Comparison of ENCODE assay signal across 1 cellular context in the genomic region with DNA sequence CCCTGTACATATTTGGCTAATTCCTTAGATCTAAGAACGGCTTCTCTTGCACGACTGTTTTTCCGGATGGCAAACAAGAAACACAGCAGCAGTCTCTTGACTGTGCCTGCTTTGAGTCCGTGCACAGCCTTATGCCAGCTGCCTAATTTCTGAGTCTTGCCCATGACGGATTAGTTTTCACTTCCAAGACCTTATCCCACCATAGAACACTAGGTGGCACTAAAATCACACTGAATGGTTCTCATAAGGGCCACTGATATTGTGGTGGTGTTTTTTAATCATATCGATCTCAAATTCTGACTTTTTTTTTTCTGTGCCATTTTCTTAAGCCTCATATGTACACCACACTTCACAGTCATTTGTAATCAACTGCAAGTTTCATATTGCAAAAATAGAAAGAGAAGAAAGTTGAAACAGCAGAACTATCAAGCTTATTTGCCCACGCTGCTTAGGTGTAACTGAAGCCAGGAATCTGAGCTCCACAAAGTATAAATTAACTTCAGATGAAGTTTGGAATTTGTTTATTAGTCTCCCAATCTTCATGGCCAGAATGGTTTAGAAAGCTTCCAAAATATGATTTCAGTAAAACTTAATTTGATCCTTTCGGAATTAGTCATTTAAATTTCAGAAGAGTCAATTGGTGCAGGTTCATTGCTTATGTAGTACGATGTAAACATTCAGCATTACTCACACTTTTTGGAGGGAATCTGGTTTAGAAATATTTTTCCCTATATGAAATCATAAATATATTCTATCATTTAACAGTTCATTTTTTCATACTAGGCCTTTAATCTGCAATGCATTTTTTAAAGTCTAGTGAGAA.
A peak's percentile ranks its signal among the peaks of the same experiment; 100 is the strongest.
TF ChIP-seq lines count a peak whose summit lies in the region.

No MANE protein-coding gene starts in this region.

TF ChIP-seq in K562, 482 proteins besides CTCF, POLR2A, EP300 and RAD21 (continued from another document):
- TF ChIP-seq AFF1 (IDR thresholded peaks at IDR 0.05; ENCODE audit: low read depth in 1 of 2, partially characterized antibody in 2 of 2): no peak
- no peak for TF ChIP-seq CGGBP1 (CRISPR knock-in tag; IDR thresholded peaks at IDR 0.05)
- 0 out of 2 replicates have a peak, but pooled peaks have one; percentile 36 for TF ChIP-seq CC2D1A (IDR thresholded peaks at IDR 0.05)
- peak; percentile 83 for TF ChIP-seq SMC3 (conservative IDR thresholded peaks at IDR 0.05; ENCODE audit: insufficient read depth, low read depth, low read length)
- TF ChIP-seq RB1 (IDR thresholded peaks at IDR 0.05; ENCODE audit: low read depth): peak; percentile 32; the same call in 1 of the 2 replicates
- 0 out of 2 replicates have a peak, but pooled peaks have one; percentile 16 for TF ChIP-seq MAFK (IDR thresholded peaks at IDR 0.05; ENCODE audit: low read length)
- TF ChIP-seq ZNF639 (CRISPR knock-in tag; conservative IDR thresholded peaks at IDR 0.05 in 1 of 2, IDR thresholded peaks at IDR 0.05 in 1 of 2): no peak
- TF ChIP-seq DEAF1 (CRISPR knock-in tag; IDR thresholded peaks at IDR 0.05): peak; percentile 88
- TF ChIP-seq, protein P1, sequence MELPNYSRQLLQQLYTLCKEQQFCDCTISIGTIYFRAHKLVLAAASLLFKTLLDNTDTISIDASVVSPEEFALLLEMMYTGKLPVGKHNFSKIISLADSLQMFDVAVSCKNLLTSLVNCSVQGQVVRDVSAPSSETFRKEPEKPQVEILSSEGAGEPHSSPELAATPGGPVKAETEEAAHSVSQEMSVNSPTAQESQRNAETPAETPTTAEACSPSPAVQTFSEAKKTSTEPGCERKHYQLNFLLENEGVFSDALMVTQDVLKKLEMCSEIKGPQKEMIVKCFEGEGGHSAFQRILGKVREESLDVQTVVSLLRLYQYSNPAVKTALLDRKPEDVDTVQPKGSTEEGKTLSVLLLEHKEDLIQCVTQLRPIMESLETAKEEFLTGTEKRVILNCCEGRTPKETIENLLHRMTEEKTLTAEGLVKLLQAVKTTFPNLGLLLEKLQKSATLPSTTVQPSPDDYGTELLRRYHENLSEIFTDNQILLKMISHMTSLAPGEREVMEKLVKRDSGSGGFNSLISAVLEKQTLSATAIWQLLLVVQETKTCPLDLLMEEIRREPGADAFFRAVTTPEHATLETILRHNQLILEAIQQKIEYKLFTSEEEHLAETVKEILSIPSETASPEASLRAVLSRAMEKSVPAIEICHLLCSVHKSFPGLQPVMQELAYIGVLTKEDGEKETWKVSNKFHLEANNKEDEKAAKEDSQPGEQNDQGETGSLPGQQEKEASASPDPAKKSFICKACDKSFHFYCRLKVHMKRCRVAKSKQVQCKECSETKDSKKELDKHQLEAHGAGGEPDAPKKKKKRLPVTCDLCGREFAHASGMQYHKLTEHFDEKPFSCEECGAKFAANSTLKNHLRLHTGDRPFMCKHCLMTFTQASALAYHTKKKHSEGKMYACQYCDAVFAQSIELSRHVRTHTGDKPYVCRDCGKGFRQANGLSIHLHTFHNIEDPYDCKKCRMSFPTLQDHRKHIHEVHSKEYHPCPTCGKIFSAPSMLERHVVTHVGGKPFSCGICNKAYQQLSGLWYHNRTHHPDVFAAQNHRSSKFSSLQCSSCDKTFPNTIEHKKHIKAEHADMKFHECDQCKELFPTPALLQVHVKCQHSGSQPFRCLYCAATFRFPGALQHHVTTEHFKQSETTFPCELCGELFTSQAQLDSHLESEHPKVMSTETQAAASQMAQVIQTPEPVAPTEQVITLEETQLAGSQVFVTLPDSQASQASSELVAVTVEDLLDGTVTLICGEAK (IDR thresholded peaks at IDR 0.05): no peak
- TF ChIP-seq, protein P1 (CRISPR knock-in tag; IDR thresholded peaks at IDR 0.05): 0 out of 2 replicates have a peak, but pooled peaks have one; percentile 19
